ENCODE assay signal across 9 cellular contexts in genomic region chr11:110907629-110908028, GRCh38.
DNase-seq lines count a peak whose midpoint lies in the region; ATAC-seq, FAIRE-seq and TF ChIP-seq lines count a peak whose summit lies in the region.
"Had no signal": no experiment of that assay in that cellular context is flagged by ENCODE, and none has a peak within 500 bp of the region (broad histone marks: within the 10 kb centered on the region; RNA-seq: fewer than 3 reads in every experiment).

No MANE protein-coding gene starts in this region.

- no peak overlapping the region for H3K27ac ChIP-seq in CD8-positive, alpha-beta memory T cell (ENCODE audit: low read depth, low read length)

- H3K4me1 ChIP-seq in CD8-positive, alpha-beta memory T cell (ENCODE audit: insufficient read depth, low read length): peaks cover 21% of the 10 kb centered on the region

- TF ChIP-seq CTCF in fibroblast of villous mesenchyme (IDR thresholded peaks at IDR 0.05; ENCODE audit: insufficient read depth, low read depth, low read length): no peak

- peak; percentile 60 for ATAC-seq in HG02759 (IDR thresholded peaks at IDR 0.05; ENCODE audit: unreplicated experiment)
- no peak for ATAC-seq in HG02763 (IDR thresholded peaks at IDR 0.05; ENCODE audit: unreplicated experiment)
- ATAC-seq in GM19035 (IDR thresholded peaks at IDR 0.05; ENCODE audit: unreplicated experiment): no peak

- peaks cover 0 to 4% (median 0%) of the 10 kb centered on the region in 3 donors for H3K36me3 Mint-ChIP-seq in CD8-positive, alpha-beta memory T cell
- H3K36me3 Mint-ChIP-seq: IgD-negative memory B cell had no signal

- no peaks in the 10 kb centered on the region for H3K9me3 ChIP-seq in CD8-positive, alpha-beta memory T cell (ENCODE audit: low read length)

- no peaks in the 10 kb centered on the region for H3K27me3 ChIP-seq in CD8-positive, alpha-beta memory T cell (ENCODE audit: insufficient read depth, low read length, poor library complexity, severe bottlenecking)

- peak overlapping the region in 3 of 7 donors; percentile 6 to 40 (median 28) for H3K4me3 Mint-ChIP-seq in CD8-positive, alpha-beta memory T cell

- H3K27me3 Mint-ChIP-seq in CD8-positive, alpha-beta memory T cell: peaks cover 8% of the 10 kb centered on the region in 2 donors
- H3K27me3 Mint-ChIP-seq: IgD-negative memory B cell had no signal

- CTCF ChIA-PET in CD8-positive, alpha-beta memory T cell (lab: Charles Lee): no interaction called here

- H3K36me3 ChIP-seq in CD8-positive, alpha-beta memory T cell (ENCODE audit: insufficient read depth, low read length): no peaks in the 10 kb centered on the region

- peak in 2 of 5 donors; percentile 3 to 22 for DNase-seq in CD8-positive, alpha-beta memory T cell
- DNase-seq in SKM-1 (lab: John Stamatoyannopoulos, UW; ENCODE audit: unreplicated experiment): peak; percentile 39
- DNase-seq in fibroblast of villous mesenchyme (ENCODE audit: low read depth): peak; percentile 98
- DNase-seq in activated effector memory CD4-positive, alpha-beta T cell treated with anti-CD3 and anti-CD28 coated beads, Interleukin-2, amount 50 U/mL, for 16 hours: no peak
- DNase-seq in frontal cortex (ENCODE audit: low spot score in 2 of 2): no peak

- peak overlapping the region; percentile 6 for H3K4me3 ChIP-seq in CD8-positive, alpha-beta memory T cell (ENCODE audit: low read length)
- H3K4me3 ChIP-seq in fibroblast of villous mesenchyme (ENCODE audit: low read depth, low read length): no peak overlapping the region

- POLR2A ChIA-PET in CD8-positive, alpha-beta memory T cell (lab: Charles Lee): no interaction called here

- H3K27ac Mint-ChIP-seq in CD8-positive, alpha-beta memory T cell: peak overlapping the region in 3 of 8 donors; percentile 0 to 83 (median 6)
- H3K27ac Mint-ChIP-seq: IgD-negative memory B cell had no signal

- no peaks in the 10 kb centered on the region for H3K9me3 Mint-ChIP-seq in CD8-positive, alpha-beta memory T cell

- no peak for FAIRE-seq in frontal cortex (lab: Jason Lieb, UNC)

- peaks cover 18 to 25% (median 20%) of the 10 kb centered on the region in 3 donors for H3K4me1 Mint-ChIP-seq in CD8-positive, alpha-beta memory T cell

Comparison
In these comparisons a context has a peak if more than half of its experiments do, and no peak if none do; other contexts are left out.
1. DNase-seq: peak in SKM-1 (single experiment) and fibroblast of villous mesenchyme (single experiment); none in activated effector memory CD4-positive, alpha-beta T cell treated with anti-CD3 and anti-CD28 coated beads, Interleukin-2, amount 50 U/mL, for 16 hours (single experiment) and frontal cortex (0 of 2).